Comparison of ENCODE assay signal across 14 cellular contexts in genomic region chr13:110330491-110331001, GRCh38. TPM values are rescaled to one million over a fixed set of nuclear protein-coding genes. Genes with fewer than 3 reads are reported as not detected.
DNase-seq lines count a peak whose midpoint lies in the region; ATAC-seq and TF ChIP-seq lines count a peak whose summit lies in the region.
"Had no signal": no experiment of that assay in that cellular context is flagged by ENCODE, and none has a peak within 500 bp of the region (broad histone marks: within the 10 kb centered on the region; RNA-seq: fewer than 3 reads in every experiment).

No MANE protein-coding gene starts in this region.

- H3K27ac Mint-ChIP-seq in HFFc6 = peak overlapping the region; percentile 81
- no peak overlapping the region for H3K27ac Mint-ChIP-seq in activated CD4-positive, alpha-beta memory T cell treated with anti-CD3 and anti-CD28 coated beads for 36 hours
- H3K27ac Mint-ChIP-seq: activated CD8-positive, alpha-beta T cell treated with anti-CD3 and anti-CD28 coated beads for 36 hours; naive B cell had no signal

- ATAC-seq in HG02938 (IDR thresholded peaks at IDR 0.05; ENCODE audit: unreplicated experiment) = no peak
- ATAC-seq: activated CD8-positive, alpha-beta T cell treated with anti-CD3 and anti-CD28 coated beads for 36 hours had no signal

- H3K27me3 ChIP-seq in mesenchymal stem cell (ENCODE audit: control insufficient read depth in 1 of 2, insufficient read depth in 1 of 2, low read length in 2 of 2) (no peaks in the 10 kb centered on the region), subcutaneous abdominal adipose tissue (ENCODE audit: control insufficient read depth in 5 of 5, insufficient read depth in 4 of 5, low read length in 5 of 5) (no peaks in the 10 kb centered on the region)
- H3K27me3 ChIP-seq: adrenal gland had no signal

- H4K8ac ChIP-seq in mesenchymal stem cell (ENCODE audit: low read length) = no peak overlapping the region

- H3K18ac ChIP-seq in mesenchymal stem cell (ENCODE audit: low read depth in 1 of 2, low read length in 2 of 2) = peak overlapping the region in 1 of 2 experiments; percentile 29

- H3K36me3 ChIP-seq in mesenchymal stem cell (ENCODE audit: control insufficient read depth in 1 of 2, insufficient read depth in 2 of 2, low read depth in 1 of 2, low read length in 2 of 2) (peaks cover 0 to 25% of the 10 kb centered on the region in 2 experiments), subcutaneous abdominal adipose tissue (ENCODE audit: control insufficient read depth in 5 of 5, insufficient read depth in 5 of 5, low read length in 5 of 5) (peaks cover 3 to 50% (median 35%) of the 10 kb centered on the region in 5 donors)
- H3K36me3 ChIP-seq: adrenal gland had no signal

- peaks cover 49% of the 10 kb centered on the region for H3K4me1 ChIP-seq in mesenchymal stem cell (ENCODE audit: control insufficient read depth, insufficient read depth, low read depth, low read length)
- H3K4me1 ChIP-seq in subcutaneous abdominal adipose tissue (ENCODE audit: control insufficient read depth in 5 of 5, insufficient read depth in 5 of 5, low read length in 5 of 5) = peaks cover 2 to 44% (median 38%) of the 10 kb centered on the region in 5 donors
- H3K4me1 ChIP-seq: adrenal gland had no signal

- H3K14ac ChIP-seq in mesenchymal stem cell (ENCODE audit: low read length in 2 of 2) = no peak overlapping the region

- H3K9me3 ChIP-seq in mesenchymal stem cell (ENCODE audit: control insufficient read depth, low read length) = no peaks in the 10 kb centered on the region
- H3K9me3 ChIP-seq in subcutaneous abdominal adipose tissue (ENCODE audit: control insufficient read depth in 5 of 5, low read length in 5 of 5) = no peaks in the 10 kb centered on the region
- H3K9me3 ChIP-seq: adrenal gland had no signal

- intact Hi-C loops in activated CD4-positive, alpha-beta memory T cell treated with anti-CD3 and anti-CD28 coated beads for 36 hours (cut with micrococcal nuclease) = no loop called here

- no peaks in the 10 kb centered on the region for H3K9me3 Mint-ChIP-seq in HFFc6
- H3K9me3 Mint-ChIP-seq in activated CD4-positive, alpha-beta memory T cell treated with anti-CD3 and anti-CD28 coated beads for 36 hours = peaks cover 10% of the 10 kb centered on the region
- H3K9me3 Mint-ChIP-seq: activated CD8-positive, alpha-beta T cell treated with anti-CD3 and anti-CD28 coated beads for 36 hours had no signal

- H3K4me3 Mint-ChIP-seq in HFFc6 = peak overlapping the region; percentile 68
- H3K4me3 Mint-ChIP-seq in activated CD4-positive, alpha-beta memory T cell treated with anti-CD3 and anti-CD28 coated beads for 36 hours = no peak overlapping the region
- H3K4me3 Mint-ChIP-seq: activated CD8-positive, alpha-beta T cell treated with anti-CD3 and anti-CD28 coated beads for 36 hours; naive B cell had no signal

- peak overlapping the region; percentile 49 for H3K27ac ChIP-seq in cingulate gyrus (ENCODE audit: low read depth, low read length)
- H3K27ac ChIP-seq in mesenchymal stem cell (ENCODE audit: low read length, poor library complexity, severe bottlenecking) = peak overlapping the region; percentile 99
- H3K27ac ChIP-seq in subcutaneous abdominal adipose tissue (ENCODE audit: low read depth, low read length) = peak overlapping the region; percentile 66

- H3K23ac ChIP-seq in mesenchymal stem cell (ENCODE audit: low read length in 2 of 2) = peak overlapping the region in 1 of 2 experiments; percentile 61

- 99% methylated on average over 8 of the region's 11 CpGs for WGBS in mesenchymal stem cell

- no peak overlapping the region for H2BK120ac ChIP-seq in mesenchymal stem cell (ENCODE audit: low read depth, low read length)

- DNase-seq in HFFc6 = peak; percentile 81
- DNase-seq in mesenchymal stem cell = no peak
- DNase-seq in dedifferentiated amniotic fluid mesenchymal stem cell (ENCODE audit: extremely low spot score) = no peak
- DNase-seq in DMS53 treated with DMSO at 0.1 percent for 48 hours (lab: John Stamatoyannopoulos, UW; ENCODE audit: unreplicated experiment) = no peak
- no peak for DNase-seq in activated CD4-positive, alpha-beta memory T cell treated with anti-CD3 and anti-CD28 coated beads for 36 hours
- DNase-seq: activated CD8-positive, alpha-beta T cell treated with anti-CD3 and anti-CD28 coated beads for 36 hours; KBM-7; naive B cell; NCI-H510A; substantia nigra had no signal

- no peak overlapping the region for H2BK15ac ChIP-seq in mesenchymal stem cell (ENCODE audit: low read depth, poor library complexity, severe bottlenecking)

- peaks cover 96% of the 10 kb centered on the region for H3K4me1 Mint-ChIP-seq in HFFc6 (ENCODE audit: low read depth)
- H3K4me1 Mint-ChIP-seq in activated CD4-positive, alpha-beta memory T cell treated with anti-CD3 and anti-CD28 coated beads for 36 hours (ENCODE audit: low read depth) = no peaks in the 10 kb centered on the region

- TF ChIP-seq CTCF in HFFc6 (IDR thresholded peaks at IDR 0.05) = no peak

- POLR2A ChIA-PET in activated CD4-positive, alpha-beta memory T cell treated with anti-CD3 and anti-CD28 coated beads for 36 hours (lab: Charles Lee) = no interaction called here

- peak overlapping the region; percentile 36 for H3K4me2 ChIP-seq in mesenchymal stem cell (ENCODE audit: low read length, poor library complexity, severe bottlenecking)

- H2BK5ac ChIP-seq in mesenchymal stem cell (ENCODE audit: low read depth, low read length, poor library complexity, severe bottlenecking) = peak overlapping the region; percentile 97

- H3K36me3 Mint-ChIP-seq in HFFc6 (ENCODE audit: low read depth) = peaks cover 52% of the 10 kb centered on the region
- no peaks in the 10 kb centered on the region for H3K36me3 Mint-ChIP-seq in activated CD4-positive, alpha-beta memory T cell treated with anti-CD3 and anti-CD28 coated beads for 36 hours

- H3K27me3 Mint-ChIP-seq in HFFc6 (ENCODE audit: insufficient read depth) = peaks cover 3% of the 10 kb centered on the region
- peaks cover 18% of the 10 kb centered on the region for H3K27me3 Mint-ChIP-seq in activated CD4-positive, alpha-beta memory T cell treated with anti-CD3 and anti-CD28 coated beads for 36 hours

- CTCF ChIA-PET in activated CD4-positive, alpha-beta memory T cell treated with anti-CD3 and anti-CD28 coated beads for 36 hours (lab: Charles Lee) = no interaction called here

- H3K79me1 ChIP-seq in mesenchymal stem cell (replicated peaks; ENCODE audit: low read length, poor library complexity, severe bottlenecking) = peaks cover 4% of the 10 kb centered on the region

- no peak overlapping the region for H2AFZ ChIP-seq in mesenchymal stem cell (ENCODE audit: low read depth, low read length)

- H3K4ac ChIP-seq in mesenchymal stem cell (ENCODE audit: low read depth in 1 of 2, low read length in 2 of 2) = peak overlapping the region in 1 of 2 experiments; percentile 50

- H3K9ac ChIP-seq in mesenchymal stem cell (ENCODE audit: low read length) (peak overlapping the region; percentile 59), subcutaneous abdominal adipose tissue (ENCODE audit: low read length in 5 of 5) (no peak overlapping the region)

- no peak overlapping the region for H2BK12ac ChIP-seq in mesenchymal stem cell (ENCODE audit: low read length in 2 of 2)

- no peak overlapping the region for H4K91ac ChIP-seq in mesenchymal stem cell (ENCODE audit: low read length)

- H2AK5ac ChIP-seq in mesenchymal stem cell (ENCODE audit: low read length, severe bottlenecking) = peak overlapping the region; percentile 99

- H3K4me3 ChIP-seq in mesenchymal stem cell (ENCODE audit: insufficient read depth in 1 of 2, low read depth in 1 of 2, low read length in 2 of 2) (no peak overlapping the region), subcutaneous abdominal adipose tissue (ENCODE audit: low read depth in 1 of 5, low read length in 5 of 5) (no peak overlapping the region)
- H3K4me3 ChIP-seq: adrenal gland had no signal

RNA-seq across cellular contexts. Expression of gene COL4A2, which starts 23.5 kb away (rescaled TPM):
- 100 to 1,000 TPM; 202 to 327 (median 217) TPM for total RNA-seq in HFFc6 (2021; fragmentation: NEBNext Ultra II Directional; extraction: Animal tissue kit (Norgen Biotek cat#: 25700))
- 2,099 TPM for polyA plus RNA-seq in mesenchymal stem cell (2013, experiment 1 of 2)
- 2,053 TPM for polyA plus RNA-seq in mesenchymal stem cell (2013, experiment 2 of 2)
- not detected for total RNA-seq in activated CD4-positive, alpha-beta memory T cell treated with anti-CD3 and anti-CD28 coated beads for 36 hours
- total RNA-seq: activated CD8-positive, alpha-beta T cell treated with anti-CD3 and anti-CD28 coated beads for 36 hours had no signal

RNA-seq across cellular contexts. Expression of gene COL4A1, which starts 23.6 kb away (rescaled TPM):
- 100 to 1,000 TPM; 137 to 328 (median 148) TPM for total RNA-seq in HFFc6 (2021; fragmentation: NEBNext Ultra II Directional; extraction: Animal tissue kit (Norgen Biotek cat#: 25700))
- 2,271 TPM for polyA plus RNA-seq in mesenchymal stem cell (2013, experiment 1 of 2)
- 2,270 TPM for polyA plus RNA-seq in mesenchymal stem cell (2013, experiment 2 of 2)
- total RNA-seq in activated CD4-positive, alpha-beta memory T cell treated with anti-CD3 and anti-CD28 coated beads for 36 hours = not detected
- total RNA-seq: activated CD8-positive, alpha-beta T cell treated with anti-CD3 and anti-CD28 coated beads for 36 hours had no signal

Comparison
In these comparisons a context has a peak if more than half of its experiments do, and no peak if none do; other contexts are left out.
1. H3K27ac ChIP-seq: peak in every context shown above with its lines; median percentile 99 in mesenchymal stem cell; 66 in subcutaneous abdominal adipose tissue; 49 in cingulate gyrus.
2. RNA of gene COL4A2, which starts 23.5 kb away (total RNA-seq): 202 to 327 TPM in HFFc6; not detected in activated CD4-positive, alpha-beta memory T cell treated with anti-CD3 and anti-CD28 coated beads for 36 hours; every median in the first group is over 100 times any median in the second.
3. RNA of gene COL4A1, which starts 23.6 kb away (total RNA-seq): 137 to 328 TPM in HFFc6; not detected in activated CD4-positive, alpha-beta memory T cell treated with anti-CD3 and anti-CD28 coated beads for 36 hours; every median in the first group is over 100 times any median in the second.